Comparison of ENCODE assay signal across 1 cellular context in the genomic region with DNA sequence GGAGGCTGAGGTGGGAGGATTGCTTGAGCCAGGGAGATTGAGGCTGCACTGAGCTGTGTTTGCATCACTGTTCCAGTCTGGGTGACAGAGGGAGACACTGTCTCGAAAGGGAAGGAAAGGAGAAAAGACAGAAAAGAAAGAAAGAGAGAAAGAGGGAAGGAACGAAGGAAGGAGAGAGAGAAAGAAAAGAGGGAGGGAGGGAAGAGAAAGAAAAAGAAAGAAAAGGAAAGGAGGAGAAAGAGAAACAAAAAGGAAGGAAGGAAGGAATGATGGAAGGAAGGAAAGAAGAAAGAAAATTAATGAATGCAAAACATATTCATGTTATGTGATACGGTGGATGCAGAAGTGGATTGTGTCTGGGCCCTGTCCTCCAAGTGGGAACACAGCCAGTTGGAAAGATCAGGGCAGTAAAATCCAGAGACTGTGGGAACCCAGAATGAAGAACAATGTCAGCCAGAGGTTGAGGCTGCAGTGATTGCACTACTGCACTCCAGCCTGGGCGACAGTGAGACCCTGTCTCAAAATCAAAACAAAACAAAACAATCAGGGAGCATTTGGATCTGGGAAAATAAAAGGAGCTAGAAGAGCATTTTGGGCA.
A peak's percentile ranks its signal among the peaks of the same experiment; 100 is the strongest.
TF ChIP-seq lines count a peak whose summit lies in the region.

No MANE protein-coding gene starts in this region.

TF ChIP-seq in HEK293, 187 proteins besides CTCF, POLR2A, EP300 and RAD21 (continued from another document):
- 0 out of 2 replicates have a peak, but pooled peaks have one; percentile 19 for TF ChIP-seq ZNF544 (tag by site-specific recombination; IDR thresholded peaks at IDR 0.05)
- no peak for TF ChIP-seq ZIC2 (tag by site-specific recombination; IDR thresholded peaks at IDR 0.05)
- TF ChIP-seq ZNF366 (tag by site-specific recombination; conservative IDR thresholded peaks at IDR 0.05): peak; percentile 100
- no peak for TF ChIP-seq ZNF350 (tag by site-specific recombination; IDR thresholded peaks at IDR 0.05)
